In the genomic region with DNA sequence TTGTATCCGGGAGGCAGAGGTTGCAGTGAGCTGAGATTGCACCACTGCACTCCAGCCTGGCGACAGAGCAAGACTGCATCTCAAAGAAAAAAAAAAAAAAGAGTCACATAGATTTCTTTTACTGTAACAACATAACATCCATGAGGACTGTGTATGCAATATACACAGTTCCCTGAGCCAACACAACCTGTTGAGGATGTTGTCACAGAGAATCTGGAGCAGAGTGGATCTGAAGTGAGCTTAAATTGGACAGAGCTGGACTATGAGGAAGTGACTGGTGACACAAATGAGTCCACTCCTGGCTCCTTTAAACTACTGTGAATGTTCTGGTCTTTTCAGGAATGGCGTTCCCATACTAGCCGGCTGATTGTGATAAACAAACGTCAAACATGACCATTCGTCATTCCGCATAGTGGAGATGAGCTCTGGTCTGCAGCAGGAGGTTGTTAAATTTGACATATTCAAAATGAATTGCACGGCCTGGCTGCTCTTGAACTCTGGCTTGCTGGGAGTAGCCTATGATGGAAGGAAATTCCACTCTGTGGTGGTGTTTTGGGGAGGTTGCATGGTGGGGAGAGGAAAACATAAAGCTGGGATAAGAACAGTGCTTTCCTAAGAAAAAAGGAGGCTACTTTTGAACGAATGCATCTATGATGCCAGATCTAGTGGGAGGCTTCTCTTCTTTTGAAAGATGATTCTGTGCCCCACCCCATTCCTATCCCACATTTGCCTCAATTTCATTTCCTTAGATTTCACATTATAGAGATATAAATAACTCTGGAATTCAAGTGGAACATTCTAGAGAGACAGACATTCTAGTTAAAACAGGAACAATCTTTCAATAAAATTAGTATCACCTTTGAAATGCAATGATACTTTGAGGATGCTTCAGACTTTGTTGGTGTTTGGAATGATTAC, we compare ENCODE assay signal across 1 cellular context.
TF ChIP-seq lines count a peak whose summit lies in the region.

No MANE protein-coding gene starts in this region.

TF ChIP-seq in HEK293, 187 proteins besides CTCF, POLR2A, EP300 and RAD21 (continued from another document):
- no peak for TF ChIP-seq AEBP2 (tag by site-specific recombination; IDR thresholded peaks at IDR 0.05; ENCODE audit: borderline replicate concordance)
- no peak for TF ChIP-seq BCL11A (tag by site-specific recombination; IDR thresholded peaks at IDR 0.05; ENCODE audit: low read depth)
- no peak for TF ChIP-seq ZNF239 (tag by site-specific recombination; IDR thresholded peaks at IDR 0.05)
- no peak for TF ChIP-seq ZNF324 (tag by site-specific recombination; IDR thresholded peaks at IDR 0.05)
- no peak for TF ChIP-seq ZNF571 (tag by site-specific recombination; IDR thresholded peaks at IDR 0.05)
- TF ChIP-seq ZNF561 (tag by site-specific recombination; IDR thresholded peaks at IDR 0.05; ENCODE audit: borderline replicate concordance) = no peak
